9 cellular contexts compared by ENCODE assay signal in the genomic region with DNA sequence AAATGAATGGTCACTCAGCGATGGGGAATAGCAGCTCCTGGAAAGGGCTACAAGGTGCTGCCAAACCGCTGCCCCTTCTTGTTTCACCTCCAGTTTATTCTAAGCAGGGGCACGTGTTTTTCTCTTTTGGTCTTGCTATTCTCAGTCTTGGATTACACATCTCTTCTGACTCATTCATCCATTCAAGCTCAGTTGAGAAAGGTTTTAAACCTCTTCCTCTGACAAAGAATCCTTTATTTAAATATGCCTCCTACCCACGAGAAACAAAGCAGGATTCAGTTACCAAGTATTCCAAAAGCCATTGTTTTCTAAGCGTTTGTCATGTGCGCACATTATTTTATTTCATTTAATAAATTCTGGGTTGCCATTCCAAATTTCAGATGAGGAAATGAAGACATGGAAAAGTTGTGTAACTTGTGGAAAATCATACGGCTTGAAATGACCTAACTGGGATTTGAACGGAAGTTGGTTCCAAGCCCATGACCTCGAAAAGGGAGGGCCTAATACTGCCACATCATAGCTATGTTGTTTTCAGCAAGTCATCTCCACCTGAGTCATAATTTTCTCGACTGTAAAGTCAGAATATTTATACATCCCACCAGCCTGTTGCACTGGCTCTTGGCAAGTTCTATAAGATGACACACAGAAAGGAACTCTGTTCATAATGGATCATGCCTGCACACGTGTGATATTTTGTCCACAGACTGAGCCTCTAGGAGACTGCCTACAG.
A peak's percentile ranks its signal among the peaks of the same experiment; 100 is the strongest.
DNase-seq lines count a peak whose midpoint lies in the region; ATAC-seq lines count a peak whose summit lies in the region.
"Had no signal": no experiment of that assay in that cellular context is flagged by ENCODE, and none has a peak within 500 bp of the region (broad histone marks: within the 10 kb centered on the region; RNA-seq: fewer than 3 reads in every experiment).

No MANE protein-coding gene starts in this region.

- no peak for ATAC-seq in GM18517 (IDR thresholded peaks at IDR 0.05; ENCODE audit: unreplicated experiment)

- peak; percentile 71 for DNase-seq in GM03348 (ENCODE audit: low spot score)
- peak; percentile 25 for DNase-seq in SW480 (ENCODE audit: low spot score)
- peak; percentile 97 for DNase-seq in foreskin melanocyte
- peak; percentile 73 for DNase-seq in skeletal muscle cell (ENCODE audit: low read depth)
- DNase-seq in NCI-H1048 (lab: John Stamatoyannopoulos, UW), result no peak
- DNase-seq in NCI-H1092 (lab: John Stamatoyannopoulos, UW), result no peak
- no peak for DNase-seq in stimulated activated CD4-positive, alpha-beta T cell treated with anti-CD3 and anti-CD28 coated beads, Interleukin-4, amount 100 ng/mL, for 4 hours
- DNase-seq: NCI-H2171 treated with DMSO at 0.1 percent for 48 hours had no signal

- no peak overlapping the region for H3K4me3 ChIP-seq in skeletal muscle cell (ENCODE audit: low read depth, low read length)

Comparison
In these comparisons a context has a peak if more than half of its experiments do, and no peak if none do; other contexts are left out.
1. DNase-seq: peak in GM03348 (single experiment), SW480 (single experiment), foreskin melanocyte (single experiment) and skeletal muscle cell (single experiment); none in NCI-H1048 (single experiment), NCI-H1092 (single experiment) and stimulated activated CD4-positive, alpha-beta T cell treated with anti-CD3 and anti-CD28 coated beads, Interleukin-4, amount 100 ng/mL, for 4 hours (0 of 2).